7 cellular contexts compared by ENCODE assay signal in genomic region chr11:79950741-79951140, GRCh38.
"Had no signal": no experiment of that assay in that cellular context is flagged by ENCODE, and none has a peak within 500 bp of the region (broad histone marks: within the 10 kb centered on the region; RNA-seq: fewer than 3 reads in every experiment).

No MANE protein-coding gene starts in this region.

- H3K4me3 ChIP-seq: GM23248, HAP-1 had no signal

- H3K9me3 Mint-ChIP-seq: H9, HFFc6 had no signal

- H3K9me3 ChIP-seq: HAP-1 had no signal

- H2AFZ ChIP-seq: GM23248 had no signal

- ATAC-seq: HCT116 had no signal

- DNase-seq: GM23248, GOT3, H9, HCEC 1CT, HFFc6 had no signal

- H3K27ac ChIP-seq: GM23248 had no signal

- H3K36me3 ChIP-seq: HAP-1 had no signal

- H3K4me1 ChIP-seq: HAP-1 had no signal

- H3K27ac Mint-ChIP-seq: H9, HFFc6 had no signal

- H3K4me3 Mint-ChIP-seq: H9, HFFc6 had no signal
